8 cellular contexts compared by ENCODE assay signal in genomic region chr14:35808076-35808657, GRCh38. TPM values are rescaled to one million over a fixed set of nuclear protein-coding genes. Genes with fewer than 3 reads are reported as not detected.
A peak's percentile ranks its signal among the peaks of the same experiment; 100 is the strongest.
DNase-seq lines count a peak whose midpoint lies in the region; ATAC-seq and TF ChIP-seq lines count a peak whose summit lies in the region.

No MANE protein-coding gene starts in this region.

- H3K4me1 Mint-ChIP-seq in CD4-positive, alpha-beta T cell (ENCODE audit: low read depth): peaks cover 44% of the 10 kb centered on the region
- peaks cover 29% of the 10 kb centered on the region for H3K4me1 Mint-ChIP-seq in activated T-helper 1 cell treated with anti-CD3 and anti-CD28 coated beads, Interleukin-12 subunit alpha, Interleukin-12 subunit beta, Interleukin-2, Interleukin-4 antibody, amounts not matched to agents 30 ng/mL and 10 ng/mL and 1 ng/mL, durations not matched to agents 14 hours and 24 hours and 36 hours (ENCODE audit: low read depth)

- H3K9me3 Mint-ChIP-seq in CD4-positive, alpha-beta T cell: no peaks in the 10 kb centered on the region
- H3K9me3 Mint-ChIP-seq in activated T-helper 1 cell treated with anti-CD3 and anti-CD28 coated beads, Interleukin-12 subunit alpha, Interleukin-12 subunit beta, Interleukin-2, Interleukin-4 antibody, amounts not matched to agents 30 ng/mL and 10 ng/mL and 1 ng/mL, durations not matched to agents 14 hours and 24 hours and 36 hours: no peaks in the 10 kb centered on the region

- H3K36me3 Mint-ChIP-seq in CD4-positive, alpha-beta T cell (ENCODE audit: low read depth): peaks cover 12% of the 10 kb centered on the region
- peaks cover 5% of the 10 kb centered on the region for H3K36me3 Mint-ChIP-seq in activated T-helper 1 cell treated with anti-CD3 and anti-CD28 coated beads, Interleukin-12 subunit alpha, Interleukin-12 subunit beta, Interleukin-2, Interleukin-4 antibody, amounts not matched to agents 30 ng/mL and 10 ng/mL and 1 ng/mL, durations not matched to agents 14 hours and 24 hours and 36 hours (ENCODE audit: low read depth)

- peak overlapping the region; percentile 66 for H2AFZ ChIP-seq in Karpas-422 (ENCODE audit: low read length)

- H3K79me2 ChIP-seq in Karpas-422 (ENCODE audit: low read length): peaks cover 52% of the 10 kb centered on the region

- peak overlapping the region; percentile 99 for H3K4me3 Mint-ChIP-seq in CD4-positive, alpha-beta T cell
- H3K4me3 Mint-ChIP-seq in activated T-helper 1 cell treated with anti-CD3 and anti-CD28 coated beads, Interleukin-12 subunit alpha, Interleukin-12 subunit beta, Interleukin-2, Interleukin-4 antibody, amounts not matched to agents 30 ng/mL and 10 ng/mL and 1 ng/mL, durations not matched to agents 14 hours and 24 hours and 36 hours: peak overlapping the region; percentile 100

- peak overlapping the region; percentile 75 for H3K27ac ChIP-seq in CD4-positive, alpha-beta T cell (ENCODE audit: low read depth, low read length)
- H3K27ac ChIP-seq in Karpas-422 (ENCODE audit: low read length): peak overlapping the region; percentile 83

- no peaks in the 10 kb centered on the region for H3K9me2 ChIP-seq in Karpas-422 (replicated peaks; ENCODE audit: insufficient read depth, low read length)

- H3K27me3 Mint-ChIP-seq in CD4-positive, alpha-beta T cell: no peaks in the 10 kb centered on the region
- peaks cover 3% of the 10 kb centered on the region for H3K27me3 Mint-ChIP-seq in activated T-helper 1 cell treated with anti-CD3 and anti-CD28 coated beads, Interleukin-12 subunit alpha, Interleukin-12 subunit beta, Interleukin-2, Interleukin-4 antibody, amounts not matched to agents 30 ng/mL and 10 ng/mL and 1 ng/mL, durations not matched to agents 14 hours and 24 hours and 36 hours (ENCODE audit: insufficient read depth)

- peak overlapping the region; percentile 98 for H3K4me3 ChIP-seq in Karpas-422 (ENCODE audit: low read length)

- POLR2A ChIA-PET in CD4-positive, alpha-beta T cell (lab: Charles Lee): interaction anchor here (4.0 kb wide), 1 partner anchor 18 kb away, joined by 42 read pairs; the partner anchor contains the start of gene BRMS1L

- no peaks in the 10 kb centered on the region; the same call in 1 of the 2 replicates for H3K36me3 ChIP-seq in Karpas-422 (ENCODE audit: insufficient read depth, low read length)

- H3K4me1 ChIP-seq in Karpas-422 (ENCODE audit: low read length): peaks cover 24% of the 10 kb centered on the region

- peak in 2 of 10 experiments; percentile 15 to 21 for DNase-seq in CD4-positive, alpha-beta T cell
- DNase-seq in Karpas-422 (peak; percentile 80), globus pallidus (ENCODE audit: low spot score) (peak; percentile 39), putamen (ENCODE audit: low spot score) (peak; percentile 34), COLO829 (ENCODE audit: low spot score) (no peak)
- DNase-seq in activated T-helper 1 cell treated with anti-CD3 and anti-CD28 coated beads, Interleukin-12 subunit alpha, Interleukin-12 subunit beta, Interleukin-2, Interleukin-4 antibody, amounts not matched to agents 30 ng/mL and 10 ng/mL and 1 ng/mL, durations not matched to agents 14 hours and 24 hours and 36 hours (ENCODE audit: low spot score): no peak

- H3K4me2 ChIP-seq in Karpas-422 (ENCODE audit: low read depth, low read length, poor library complexity, severe bottlenecking): peak overlapping the region; percentile 88

- CTCF ChIA-PET in CD4-positive, alpha-beta T cell (lab: Charles Lee): interaction anchor here (1.0 to 2.9 kb wide), 2 partner anchors 10 to 90 kb away, joined by 3 to 12 read pairs; no protein-coding TSS in a partner anchor

- intact Hi-C loops in CD4-positive, alpha-beta T cell (cut with DNase I, micrococcal nuclease): loop anchor here (2.0 to 10.0 kb wide), 5 partner anchors 41 to 1273 kb away; partner anchors contain the start of genes EAPP (in 1 of the 2), NFKBIA (in 1 of the 2), PPP2R3C (in 1 of the 2) and PRORP (in 1 of the 2)
- intact Hi-C loops in activated T-helper 1 cell treated with anti-CD3 and anti-CD28 coated beads, Interleukin-12 subunit alpha, Interleukin-12 subunit beta, Interleukin-2, Interleukin-4 antibody, amounts not matched to agents 30 ng/mL and 10 ng/mL and 1 ng/mL, durations not matched to agents 14 hours and 24 hours and 36 hours (cut with micrococcal nuclease): loop anchor here (2.0 to 5.0 kb wide), 4 partner anchors 119 to 761 kb away; partner anchors contain the start of genes FAM177A1, PPP2R3C and PRORP

- peak overlapping the region; percentile 87 for H3K9ac ChIP-seq in Karpas-422 (ENCODE audit: low read length)

- ATAC-seq in CD4-positive, alpha-beta T cell (ENCODE audit: poor library complexity): no peak
- no peak for ATAC-seq in GM21390 (IDR thresholded peaks at IDR 0.05; ENCODE audit: unreplicated experiment)
- no peak for ATAC-seq in GM19397 (IDR thresholded peaks at IDR 0.05; ENCODE audit: unreplicated experiment)

- no peaks in the 10 kb centered on the region for H3K9me3 ChIP-seq in CD4-positive, alpha-beta T cell (ENCODE audit: control insufficient read depth, low read length)
- no peaks in the 10 kb centered on the region for H3K9me3 ChIP-seq in Karpas-422 (ENCODE audit: low read length)

- H3K27ac Mint-ChIP-seq in CD4-positive, alpha-beta T cell: peak overlapping the region; percentile 88
- peak overlapping the region; percentile 97 for H3K27ac Mint-ChIP-seq in activated T-helper 1 cell treated with anti-CD3 and anti-CD28 coated beads, Interleukin-12 subunit alpha, Interleukin-12 subunit beta, Interleukin-2, Interleukin-4 antibody, amounts not matched to agents 30 ng/mL and 10 ng/mL and 1 ng/mL, durations not matched to agents 14 hours and 24 hours and 36 hours

- no peak for TF ChIP-seq CTCF in CD4-positive, alpha-beta T cell (IDR thresholded peaks at IDR 0.05)

- H4K20me1 ChIP-seq in Karpas-422 (ENCODE audit: insufficient read depth, low read depth, low read length): no peaks in the 10 kb centered on the region; the same call in 1 of the 2 replicates

- H3K27me3 ChIP-seq in CD4-positive, alpha-beta T cell (ENCODE audit: control insufficient read depth, insufficient read depth, low read length): no peaks in the 10 kb centered on the region
- H3K27me3 ChIP-seq in Karpas-422 (ENCODE audit: low read length): no peaks in the 10 kb centered on the region

RNA-seq across cellular contexts. Expression of gene RALGAPA1, which starts 0.9 kb away (rescaled TPM):
- 10 to 100 TPM; 72.0 to 75.5 TPM for total RNA-seq in CD4-positive, alpha-beta T cell
- 54.3 and 138 TPM in 2 replicates for total RNA-seq in Karpas-422 (2014; rRNA removed; shearing (Covaris generic); ENCODE audit: low replicate concordance)
- 40.3 and 48.5 TPM in 2 replicates for total RNA-seq in activated T-helper 1 cell treated with anti-CD3 and anti-CD28 coated beads, Interleukin-12 subunit alpha, Interleukin-12 subunit beta, Interleukin-2, Interleukin-4 antibody, amounts not matched to agents 30 ng/mL and 10 ng/mL and 1 ng/mL, durations not matched to agents 14 hours and 24 hours and 36 hours

RNA-seq across cellular contexts. Expression of gene BRMS1L, which starts 18.0 kb away (rescaled TPM):
- 1 to 10 TPM; 6.1 to 9.2 TPM for total RNA-seq in CD4-positive, alpha-beta T cell
- 22.7 and 24.2 TPM in 2 replicates for total RNA-seq in Karpas-422 (2014; rRNA removed; shearing (Covaris generic); ENCODE audit: low replicate concordance)
- total RNA-seq in activated T-helper 1 cell treated with anti-CD3 and anti-CD28 coated beads, Interleukin-12 subunit alpha, Interleukin-12 subunit beta, Interleukin-2, Interleukin-4 antibody, amounts not matched to agents 30 ng/mL and 10 ng/mL and 1 ng/mL, durations not matched to agents 14 hours and 24 hours and 36 hours: 6.3 and 9.1 TPM in 2 replicates

Comparison
In these comparisons a context has a peak if more than half of its experiments do, and no peak if none do; other contexts are left out.
1. DNase-seq: peak in Karpas-422 (single experiment), globus pallidus (single experiment) and putamen (single experiment); none in activated T-helper 1 cell treated with anti-CD3 and anti-CD28 coated beads, Interleukin-12 subunit alpha, Interleukin-12 subunit beta, Interleukin-2, Interleukin-4 antibody, amounts not matched to agents 30 ng/mL and 10 ng/mL and 1 ng/mL, durations not matched to agents 14 hours and 24 hours and 36 hours (single experiment) and COLO829 (single experiment).